In the genomic region with DNA sequence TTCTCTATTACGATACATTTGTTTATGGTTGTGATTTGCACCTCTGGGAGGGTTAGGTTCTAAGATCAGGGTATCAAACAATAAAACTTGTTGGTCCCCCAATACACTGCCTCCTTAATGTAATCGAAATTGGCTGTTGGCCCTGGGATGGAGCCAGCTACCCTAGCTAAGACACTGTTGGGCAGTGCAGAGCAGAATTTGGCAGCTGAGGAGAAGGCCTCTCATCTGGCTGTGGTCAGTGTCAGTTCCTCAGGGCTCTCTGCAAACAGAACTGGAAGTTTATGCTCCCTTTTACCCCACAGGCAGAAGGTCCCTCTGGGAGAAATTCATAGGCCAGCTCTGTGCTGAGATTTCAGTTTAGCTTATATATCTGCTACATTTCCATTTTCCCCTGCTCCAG, we compare ENCODE assay signal across 26 cellular contexts. TPM values are rescaled to one million over a fixed set of nuclear protein-coding genes. Genes with fewer than 3 reads are reported as not detected.
DNase-seq lines count a peak whose midpoint lies in the region; ATAC-seq and TF ChIP-seq lines count a peak whose summit lies in the region.
"Had no signal": no experiment of that assay in that cellular context is flagged by ENCODE, and none has a peak within 500 bp of the region (broad histone marks: within the 10 kb centered on the region; RNA-seq: fewer than 3 reads in every experiment).

No MANE protein-coding gene starts in this region.

- TF ChIP-seq POLR2A in gastroesophageal sphincter (IDR thresholded peaks at IDR 0.05), result no peak

- H3K4me2 ChIP-seq in mammary epithelial cell (ENCODE audit: insufficient read depth, low read depth, low read length), result no peak overlapping the region
- H3K4me2 ChIP-seq: hepatocyte had no signal

- intact Hi-C loops in mammary epithelial cell (cut with micrococcal nuclease) (no loop called here), MCF 10A (cut with micrococcal nuclease) (no loop called here), tibial artery (cut with DNase I; ENCODE audit: low total_unique reads) (no loop called here)

- peaks cover 8% of the 10 kb centered on the region for H3K4me1 ChIP-seq in mammary epithelial cell (ENCODE audit: insufficient read depth, low read length)
- H3K4me1 ChIP-seq in muscle layer of colon (ENCODE audit: insufficient read depth, low read length), result peaks cover 15% of the 10 kb centered on the region
- H3K4me1 ChIP-seq in tibial artery, result peaks cover 0 to 25% (median 9%) of the 10 kb centered on the region in 4 donors
- H3K4me1 ChIP-seq in gastroesophageal sphincter, result peaks cover 0 to 13% (median 5%) of the 10 kb centered on the region in 3 donors

- no peaks in the 10 kb centered on the region for H3K36me3 Mint-ChIP-seq in MCF 10A (ENCODE audit: insufficient read depth, unreplicated experiment)
- H3K36me3 Mint-ChIP-seq in activated naive CD8-positive, alpha-beta T cell treated with anti-CD3 and anti-CD28 coated beads, Interleukin-2, amount 50 U/mL, for 24 hours (ENCODE audit: low read depth), result no peaks in the 10 kb centered on the region
- H3K36me3 Mint-ChIP-seq: activated naive CD8-positive, alpha-beta T cell; immature natural killer cell had no signal

- in situ Hi-C loops in mammary epithelial cell (cut with MboI; ENCODE audit: low sequenced_read_pairs in 2 of 2), result no loop called here

- no peak overlapping the region for H3K27ac Mint-ChIP-seq in MCF 10A (ENCODE audit: low read depth, unreplicated experiment)
- H3K27ac Mint-ChIP-seq in activated naive CD8-positive, alpha-beta T cell treated with anti-CD3 and anti-CD28 coated beads, Interleukin-2, amount 50 U/mL, for 24 hours, result no peak overlapping the region
- H3K27ac Mint-ChIP-seq: activated naive CD8-positive, alpha-beta T cell; immature natural killer cell had no signal

- 56% methylated on average over 1 of the region's 2 CpGs for WGBS in mammary epithelial cell (ENCODE audit: low coverage, missing lambda C conversion rate)
- 23 to 100% methylated on average over 1 of the region's 2 CpGs for WGBS in gastroesophageal sphincter (ENCODE audit: low coverage in 1 of 2), 2 donors

- H3K9me3 ChIP-seq in mammary epithelial cell (replicated peaks; ENCODE audit: insufficient read depth, low read length) (no peaks in the 10 kb centered on the region), muscle layer of colon (ENCODE audit: low read length) (no peaks in the 10 kb centered on the region), tibial artery (no peaks in the 10 kb centered on the region), gastroesophageal sphincter (no peaks in the 10 kb centered on the region)
- H3K9me3 ChIP-seq: left lung had no signal

- no peaks in the 10 kb centered on the region for H4K20me1 ChIP-seq in mammary epithelial cell (ENCODE audit: insufficient read depth, low read length)

- H3K9me3 Mint-ChIP-seq in MCF 10A (ENCODE audit: unreplicated experiment), result no peaks in the 10 kb centered on the region
- no peaks in the 10 kb centered on the region for H3K9me3 Mint-ChIP-seq in activated naive CD8-positive, alpha-beta T cell treated with anti-CD3 and anti-CD28 coated beads, Interleukin-2, amount 50 U/mL, for 24 hours
- H3K9me3 Mint-ChIP-seq: immature natural killer cell had no signal

- H3K9ac ChIP-seq in mammary epithelial cell (ENCODE audit: insufficient read depth, low read length), result no peak overlapping the region
- H3K9ac ChIP-seq in muscle layer of colon (ENCODE audit: low read length), result no peak overlapping the region

- no peak for TF ChIP-seq CTCF in mammary epithelial cell (conservative IDR thresholded peaks at IDR 0.05 in 1 of 2, IDR thresholded peaks at IDR 0.05 in 1 of 2; ENCODE audit: extremely low read depth in 1 of 2, insufficient read depth in 1 of 2, low read depth in 1 of 2, low read length in 2 of 2)
- TF ChIP-seq CTCF in MCF 10A (IDR thresholded peaks at IDR 0.05; ENCODE audit: unreplicated experiment), result no peak
- no peak for TF ChIP-seq CTCF in tibial artery (IDR thresholded peaks at IDR 0.05)
- TF ChIP-seq CTCF in gastroesophageal sphincter (IDR thresholded peaks at IDR 0.05), result no peak

- no peak overlapping the region for H3K27ac ChIP-seq in mammary epithelial cell (ENCODE audit: insufficient read depth, low read depth, low read length)
- peak overlapping the region; percentile 73 for H3K27ac ChIP-seq in muscle layer of colon (ENCODE audit: low read depth, low read length)
- peak overlapping the region; percentile 3 to 64 for H3K27ac ChIP-seq in tibial artery
- peak overlapping the region in 1 of 4 donors; percentile 29 for H3K27ac ChIP-seq in gastroesophageal sphincter
- H3K27ac ChIP-seq: epithelial cell of prostate, hepatocyte, left lung had no signal

- DNase-seq in mammary epithelial cell, result no peak
- no peak for DNase-seq in MCF 10A (ENCODE audit: unreplicated experiment)
- DNase-seq in epidermal melanocyte (ENCODE audit: insufficient read length, low spot score), result peak; percentile 40
- DNase-seq in tibial artery, result no peak
- no peak for DNase-seq in activated naive CD8-positive, alpha-beta T cell treated with anti-CD3 and anti-CD28 coated beads, Interleukin-2, amount 50 U/mL, for 24 hours
- no peak for DNase-seq in iPS-NIHi7 (ENCODE audit: extremely low spot score)
- DNase-seq: activated CD4-positive, alpha-beta T cell treated with anti-CD3 and anti-CD28 coated beads, Interleukin-2, amount 50 U/mL, for 48 hours; Calu3; cerebellar nuclear complex; H7; immature natural killer cell; Karpas-422; left lung; NCI-H1092; NCI-H2029 treated with DMSO at 0.1 percent for 48 hours; NCI-H2227 treated with DMSO at 0.1 percent for 48 hours; NCI-H82 had no signal

- POLR2A ChIA-PET in MCF 10A (lab: Yijun Ruan, JAX), result interaction anchor here (1.0 to 1.9 kb wide), 2 partner anchors 8 to 9 kb away, joined by 4 to 8 read pairs; no protein-coding TSS in a partner anchor

- H3K27me3 Mint-ChIP-seq in MCF 10A (ENCODE audit: insufficient read depth, unreplicated experiment), result no peaks in the 10 kb centered on the region
- H3K27me3 Mint-ChIP-seq in activated naive CD8-positive, alpha-beta T cell treated with anti-CD3 and anti-CD28 coated beads, Interleukin-2, amount 50 U/mL, for 24 hours, result no peaks in the 10 kb centered on the region
- H3K27me3 Mint-ChIP-seq: activated naive CD8-positive, alpha-beta T cell had no signal

- dilution Hi-C loops in mammary epithelial cell (cut with HindIII; ENCODE audit: low sequenced_read_pairs), result no loop called here

- H3K4me3 ChIP-seq in mammary epithelial cell (replicated peaks in 1 of 3; ENCODE audit: insufficient read depth in 1 of 3, low read depth in 2 of 3, low read length in 3 of 3) (no peak overlapping the region), muscle layer of colon (ENCODE audit: low read depth in 1 of 2, low read length in 2 of 2) (no peak overlapping the region), tibial artery (no peak overlapping the region), gastroesophageal sphincter (no peak overlapping the region)
- H3K4me3 ChIP-seq: hepatocyte, left lung had no signal

- CTCF ChIA-PET in mammary epithelial cell (lab: Charles Lee; ENCODE audit: low non-redundant PET) (no interaction called here), MCF 10A (lab: Yijun Ruan, JAX) (interaction anchor here (1.3 to 1.4 kb wide), 2 partner anchors 8 to 12 kb away, joined by 3 to 5 read pairs; no protein-coding TSS in a partner anchor)

- H3K36me3 ChIP-seq in mammary epithelial cell (ENCODE audit: insufficient read depth, low read length) (no peaks in the 10 kb centered on the region), muscle layer of colon (ENCODE audit: insufficient read depth, low read length) (no peaks in the 10 kb centered on the region), tibial artery (no peaks in the 10 kb centered on the region), gastroesophageal sphincter (no peaks in the 10 kb centered on the region)
- H3K36me3 ChIP-seq: left lung had no signal

- H3K79me2 ChIP-seq in mammary epithelial cell (ENCODE audit: insufficient read depth, low read length), result no peaks in the 10 kb centered on the region
- H3K79me2 ChIP-seq: hepatocyte had no signal

- H3K4me1 Mint-ChIP-seq in MCF 10A (ENCODE audit: insufficient read depth, unreplicated experiment), result peaks cover 15% of the 10 kb centered on the region
- peaks cover 15% of the 10 kb centered on the region for H3K4me1 Mint-ChIP-seq in activated naive CD8-positive, alpha-beta T cell treated with anti-CD3 and anti-CD28 coated beads, Interleukin-2, amount 50 U/mL, for 24 hours
- H3K4me1 Mint-ChIP-seq: immature natural killer cell had no signal

- TF ChIP-seq EP300 in gastroesophageal sphincter (IDR thresholded peaks at IDR 0.05), result no peak

- H3K4me3 Mint-ChIP-seq in MCF 10A (ENCODE audit: unreplicated experiment), result no peak overlapping the region
- H3K4me3 Mint-ChIP-seq in activated naive CD8-positive, alpha-beta T cell treated with anti-CD3 and anti-CD28 coated beads, Interleukin-2, amount 50 U/mL, for 24 hours, result no peak overlapping the region
- H3K4me3 Mint-ChIP-seq: activated naive CD8-positive, alpha-beta T cell; immature natural killer cell had no signal

- BruUV-seq in mammary epithelial cell (replicated peaks; lab: Mats Ljungman, UMichigan) (no TSS peak), MCF 10A (replicated peaks; lab: Mats Ljungman, UMichigan) (no TSS peak)

- H3K27me3 ChIP-seq in mammary epithelial cell (ENCODE audit: insufficient read depth, low read length) (no peaks in the 10 kb centered on the region), muscle layer of colon (ENCODE audit: control insufficient read depth in 1 of 2, insufficient read depth in 2 of 2, low read length in 2 of 2) (no peaks in the 10 kb centered on the region), tibial artery (no peaks in the 10 kb centered on the region), gastroesophageal sphincter (no peaks in the 10 kb centered on the region)
- H3K27me3 ChIP-seq: hepatocyte, left lung had no signal

- ATAC-seq in activated naive CD8-positive, alpha-beta T cell treated with anti-CD3 and anti-CD28 coated beads, Interleukin-2, amount 50 U/mL, for 24 hours, result no peak
- no peak for ATAC-seq in gastroesophageal sphincter
- ATAC-seq: left lung had no signal

- H2AFZ ChIP-seq in mammary epithelial cell (ENCODE audit: low read depth, low read length), result peak overlapping the region; percentile 47
- H2AFZ ChIP-seq: hepatocyte had no signal

RNA-seq across cellular contexts. Expression of gene HAAO, which starts 8.6 kb away (rescaled TPM):
- total RNA-seq in mammary epithelial cell (under 1 TPM in 1 of 2 donors, not detected in 1; 0.67 TPM), MCF 10A (2022) (not detected in 2 replicates), gastroesophageal sphincter (10 to 100 TPM in 2 of 4 donors, 1 to 10 TPM in 2; 6.0 to 19.1 (median 9.8) TPM)
- not detected for polyA plus RNA-seq in mammary epithelial cell
- not detected for polyA minus RNA-seq in mammary epithelial cell
- total RNA-seq: Daoy, OCI-LY7 had no signal
- polyA plus RNA-seq: neural cell had no signal

RNA-seq across cellular contexts. Expression of gene OXER1, which starts 37.0 kb away (rescaled TPM):
- total RNA-seq in mammary epithelial cell, result under 1 TPM in 1 of 2 donors, not detected in 1; 0.17 TPM
- polyA plus RNA-seq in mammary epithelial cell, result not detected
- polyA minus RNA-seq in mammary epithelial cell, result not detected
- total RNA-seq in MCF 10A (2022), result not detected in 2 replicates
- 1 to 10 TPM in 2 of 4 donors, under 1 TPM in 2; 0.37 to 2.3 (median 1.2) TPM for total RNA-seq in gastroesophageal sphincter
- total RNA-seq: Daoy, OCI-LY7 had no signal
- polyA plus RNA-seq: BJ, immature natural killer cell, neural cell had no signal
